ENCODE assay signal across 26 cellular contexts in genomic region chr4:10753856-10754384, GRCh38.
"Had no signal": no experiment of that assay in that cellular context is flagged by ENCODE, and none has a peak within 500 bp of the region (broad histone marks: within the 10 kb centered on the region; RNA-seq: fewer than 3 reads in every experiment).

No MANE protein-coding gene starts in this region.

- H3K36me3 ChIP-seq: pancreas, prostate gland, tibial nerve had no signal

- ATAC-seq: esophagus mucosa; left colon; naive thymus-derived CD4-positive, alpha-beta T cell; pancreas; stimulated activated memory B cell treated with anti-CD40 and anti-IgM and Interleukin-4, amounts not matched to agents 10 μg/mL and 1 μg/mL and 100 μg/mL, for 72 hours had no signal

- DNase-seq: activated B cell treated with CpG ODN at 0.5 μM for 24 hours; activated CD4-positive, alpha-beta T cell treated with anti-CD3 and anti-CD28 coated beads, Interleukin-2, amount 50 U/mL, for 4 hours; activated effector memory CD4-positive, alpha-beta T cell treated with Interleukin-2 at 50 U/mL for 16 hours; activated naive CD4-positive, alpha-beta T cell treated with anti-CD3 and anti-CD28 coated beads for 36 hours; activated naive CD8-positive, alpha-beta T cell treated with anti-CD3 and anti-CD28 coated beads, Interleukin-2, amount 10 ng/mL, durations not matched to agents 7 days and 5 days; activated T-cell treated with anti-CD3 and anti-CD28 coated beads for 4 hours; amniotic stem cell; endodermal cell; foreskin fibroblast; head of caudate nucleus; hippocampal formation; kidney; left colon; midbrain; naive thymus-derived CD4-positive, alpha-beta T cell; pancreas; retina; stimulated activated CD4-positive, alpha-beta T cell treated with anti-CD3 and anti-CD28 coated beads, Interleukin-1b, Interleukin-23, amount 100 ng/mL, for 48 hours; stimulated activated CD4-positive, alpha-beta T cell treated with anti-CD3 and anti-CD28 coated beads, Interleukin-4, amount 100 ng/mL, for 4 hours; stimulated activated CD8-positive, alpha-beta memory T cell treated with anti-CD3 and anti-CD28 coated beads, Interleukin-4, amount 100 ng/mL, for 48 hours; T-helper 2 cell had no signal

- H3K4me3 ChIP-seq: pancreas, prostate gland, smooth muscle cell, tibial nerve had no signal

- H3K4me2 ChIP-seq: smooth muscle cell had no signal

- H3K27me3 ChIP-seq: pancreas, tibial nerve had no signal

- H3K9me3 ChIP-seq: pancreas, prostate gland, tibial nerve had no signal

- H3K4me1 ChIP-seq: pancreas, prostate gland had no signal
